In the genomic region with DNA sequence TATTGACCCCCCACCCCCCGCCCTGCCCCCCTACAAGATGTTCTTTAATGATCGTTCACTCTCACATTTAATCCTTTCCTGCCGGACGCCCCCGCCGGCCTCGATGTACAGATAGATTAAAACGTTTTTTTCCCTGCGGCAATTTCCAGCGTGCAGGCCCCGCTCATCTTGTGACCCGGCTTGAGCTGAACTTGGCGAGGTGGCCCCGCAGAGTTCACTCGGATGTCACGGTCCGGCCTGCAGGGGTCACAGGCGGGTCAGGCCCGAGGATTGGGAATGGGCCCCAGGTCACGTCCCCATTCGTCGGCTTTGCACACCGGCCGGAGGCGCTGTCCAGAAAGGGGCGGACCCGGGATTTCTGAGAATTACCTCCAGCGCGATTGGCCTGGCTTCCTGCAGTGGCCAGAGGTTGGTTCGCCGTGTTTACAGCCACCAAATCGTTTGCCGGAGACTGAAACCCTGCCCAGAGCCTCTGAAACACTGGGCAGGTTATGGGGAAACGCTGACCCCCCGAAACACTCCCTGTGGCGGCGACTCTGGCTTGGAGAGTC, we compare ENCODE assay signal across 9 cellular contexts. TPM values are rescaled to one million over a fixed set of nuclear protein-coding genes. Genes with fewer than 3 reads are reported as not detected.
A peak's percentile ranks its signal among the peaks of the same experiment; 100 is the strongest.
DNase-seq lines count a peak whose midpoint lies in the region; ATAC-seq and TF ChIP-seq lines count a peak whose summit lies in the region.
"Had no signal": no experiment of that assay in that cellular context is flagged by ENCODE, and none has a peak within 500 bp of the region (broad histone marks: within the 10 kb centered on the region; RNA-seq: fewer than 3 reads in every experiment).

No MANE protein-coding gene starts in this region.

- TF ChIP-seq CTCF in WERI-Rb-1 (IDR thresholded peaks at IDR 0.05; ENCODE audit: low read depth, low read length) (no peak), smooth muscle cell (IDR thresholded peaks at IDR 0.05; ENCODE audit: borderline replicate concordance, insufficient read depth, poor library complexity, severe bottlenecking) (no peak)

- no peak overlapping the region for H3K9ac ChIP-seq in smooth muscle cell (ENCODE audit: low read depth)

- no peaks in the 10 kb centered on the region for H3K79me2 ChIP-seq in smooth muscle cell (ENCODE audit: low read depth)

- H3K36me3 ChIP-seq in WERI-Rb-1 (no peaks in the 10 kb centered on the region), smooth muscle cell (ENCODE audit: low read depth) (no peaks in the 10 kb centered on the region)

- WGBS in smooth muscle cell (ENCODE audit: low lambda C conversion rate), result 4% methylated on average over 36 of the region's 37 CpGs

- no peaks in the 10 kb centered on the region for H3F3A ChIP-seq in smooth muscle cell (ENCODE audit: low read depth)

- H3K27me3 ChIP-seq in WERI-Rb-1 (ENCODE audit: insufficient read depth, low read depth, severe bottlenecking) (peaks cover 90% of the 10 kb centered on the region), smooth muscle cell (ENCODE audit: low read depth) (peaks cover 100% of the 10 kb centered on the region)

- H3K4me2 ChIP-seq in smooth muscle cell, result peak overlapping the region; percentile 75

- H2AFZ ChIP-seq in smooth muscle cell (ENCODE audit: low read depth), result no peak overlapping the region

- peaks cover 31% of the 10 kb centered on the region for H3K4me1 ChIP-seq in smooth muscle cell (ENCODE audit: low read depth)

- H3K9me3 ChIP-seq in WERI-Rb-1 (ENCODE audit: severe bottlenecking) (no peaks in the 10 kb centered on the region), smooth muscle cell (replicated peaks; ENCODE audit: low read depth) (no peaks in the 10 kb centered on the region)

- H3K27ac ChIP-seq in WERI-Rb-1 (no peak overlapping the region), smooth muscle cell (ENCODE audit: low read depth) (no peak overlapping the region)
- H3K27ac ChIP-seq: 22Rv1 had no signal

- H3K4me3 ChIP-seq in WERI-Rb-1 (ENCODE audit: low read depth, low read length), result peak overlapping the region; percentile 39
- peak overlapping the region; percentile 40 for H3K4me3 ChIP-seq in smooth muscle cell

- ATAC-seq in GM21526 (IDR thresholded peaks at IDR 0.05; ENCODE audit: low FRiP score, unreplicated experiment) (no peak), GM18870 (IDR thresholded peaks at IDR 0.05; ENCODE audit: unreplicated experiment) (no peak)

- no peaks in the 10 kb centered on the region for H4K20me1 ChIP-seq in smooth muscle cell (ENCODE audit: low read depth)

- DNase-seq in DMS 273 (lab: John Stamatoyannopoulos, UW; ENCODE audit: unreplicated experiment) (peak; percentile 39), DMS 273 treated with DMSO at 0.1 percent for 48 hours (lab: John Stamatoyannopoulos, UW) (no peak), WERI-Rb-1 (peak; percentile 43), iPS-NIHi11 (ENCODE audit: low spot score) (peak; percentile 89), smooth muscle cell (lab: John Stamatoyannopoulos, UW; ENCODE audit: unreplicated experiment) (no peak)
- DNase-seq in activated CD4-positive, alpha-beta T cell treated with anti-CD3 and anti-CD28 coated beads for 4 hours, result no peak

RNA-seq across cellular contexts. Expression of a gene that starts 1.9 kb away (rescaled TPM):
- not detected in 2 replicates for total RNA-seq in smooth muscle cell
- polyA plus RNA-seq in smooth muscle cell, result 0.14 TPM in 1 of 2 replicates, not detected in the other

RNA-seq across cellular contexts. Expression of a gene that starts 11.2 kb away (rescaled TPM):
- 0.13 TPM in 1 of 2 replicates, not detected in the other for total RNA-seq in smooth muscle cell
- not detected in 2 replicates for polyA plus RNA-seq in smooth muscle cell

Comparison
In these comparisons a context has a peak if more than half of its experiments do, and no peak if none do; other contexts are left out.
1. DNase-seq: peak in DMS 273 (single experiment), WERI-Rb-1 (single experiment) and iPS-NIHi11 (single experiment); none in DMS 273 treated with DMSO at 0.1 percent for 48 hours (single experiment), smooth muscle cell (single experiment) and activated CD4-positive, alpha-beta T cell treated with anti-CD3 and anti-CD28 coated beads for 4 hours (0 of 2).